5 cellular contexts compared by ENCODE assay signal in the genomic region with DNA sequence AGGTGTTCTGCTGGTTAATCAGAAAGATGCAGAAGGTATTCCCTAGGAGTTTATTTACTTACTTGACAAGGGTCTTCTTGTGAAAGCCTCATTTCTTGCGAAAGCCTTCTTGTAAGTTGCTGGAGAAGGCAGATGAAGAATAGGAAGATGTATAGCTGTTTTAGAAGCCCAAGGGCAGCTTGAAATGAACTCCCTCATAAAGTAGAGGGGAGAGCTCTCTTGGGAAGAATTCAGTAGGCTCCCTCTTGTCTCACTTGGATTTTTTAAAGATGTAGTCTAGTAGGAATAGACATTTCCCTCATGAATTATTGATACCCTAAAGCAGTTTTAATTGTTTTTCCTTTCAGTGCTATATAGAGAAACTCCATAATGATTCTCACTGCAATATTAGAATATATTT.
"Had no signal": no experiment of that assay in that cellular context is flagged by ENCODE, and none has a peak within 500 bp of the region (broad histone marks: within the 10 kb centered on the region; RNA-seq: fewer than 3 reads in every experiment).

No MANE protein-coding gene starts in this region.

- H3K27ac ChIP-seq: HL-60 had no signal

- DNase-seq: IMR-90, KBM-7 had no signal

- H3K4me3 ChIP-seq: K562 had no signal

- H3K27ac Mint-ChIP-seq: IgD-negative memory B cell had no signal

- H3K4me3 Mint-ChIP-seq: IgD-negative memory B cell had no signal

- H3K27me3 Mint-ChIP-seq: IgD-negative memory B cell had no signal

- H3K36me3 Mint-ChIP-seq: IgD-negative memory B cell had no signal
